Comparison of ENCODE assay signal across 9 cellular contexts in the genomic region with DNA sequence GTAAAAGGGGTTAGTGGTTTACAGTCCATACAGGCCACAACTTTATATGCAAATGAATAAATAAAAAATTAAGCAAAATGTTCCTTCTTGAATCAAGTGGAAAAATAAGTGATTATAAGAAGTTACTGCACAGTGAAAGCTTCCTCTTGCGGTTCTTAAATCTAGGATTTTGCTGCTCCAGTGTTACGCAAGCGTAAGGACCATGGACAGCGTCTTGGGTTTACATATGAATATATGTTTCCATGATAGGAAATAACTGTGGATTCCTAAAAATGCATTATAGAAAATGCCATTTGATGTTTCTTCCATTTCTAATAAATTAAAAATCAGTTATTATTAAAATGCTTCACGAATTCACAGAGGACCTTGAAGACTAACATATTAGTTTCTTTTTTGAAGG.
DNase-seq lines count a peak whose midpoint lies in the region; ATAC-seq and TF ChIP-seq lines count a peak whose summit lies in the region.
"Had no signal": no experiment of that assay in that cellular context is flagged by ENCODE, and none has a peak within 500 bp of the region (broad histone marks: within the 10 kb centered on the region; RNA-seq: fewer than 3 reads in every experiment).

No MANE protein-coding gene starts in this region.

- CTCF ChIA-PET in activated CD4-positive, alpha-beta memory T cell treated with anti-CD3 and anti-CD28 coated beads for 36 hours (lab: Charles Lee) = no interaction called here

- no peak for ATAC-seq in GM18861 (IDR thresholded peaks at IDR 0.05; ENCODE audit: unreplicated experiment)
- ATAC-seq: esophagus mucosa had no signal

- H3K27me3 ChIP-seq in hepatocyte = no peaks in the 10 kb centered on the region

- no peaks in the 10 kb centered on the region for H4K20me1 ChIP-seq in hepatocyte (ENCODE audit: insufficient read depth, poor library complexity, severe bottlenecking)

- H3K36me3 ChIP-seq in hepatocyte (replicated peaks; ENCODE audit: insufficient read depth, low read depth) = no peaks in the 10 kb centered on the region

- no peak overlapping the region for H3K4me3 ChIP-seq in hepatocyte

- in situ Hi-C loops in Caki2 (cut with HindIII; ENCODE audit: low pct_unique_long_range_greater_than_20kb, low sequenced_read_pairs) = no loop called here

- H3K9me3 Mint-ChIP-seq in activated CD4-positive, alpha-beta memory T cell treated with anti-CD3 and anti-CD28 coated beads for 36 hours = no peaks in the 10 kb centered on the region

- 50% methylated on average over 5 of the region's 5 CpGs for WGBS in hepatocyte (ENCODE audit: low lambda C conversion rate, missing lambda C conversion rate)

- peak; percentile 8 for DNase-seq in Caki2 (ENCODE audit: low read depth)
- peak; percentile 31 for DNase-seq in LHCN-M2 (ENCODE audit: low read depth)
- DNase-seq in activated CD4-positive, alpha-beta memory T cell treated with anti-CD3 and anti-CD28 coated beads for 36 hours = peak; percentile 25
- DNase-seq in hepatocyte (ENCODE audit: low spot score) = peak; percentile 86
- DNase-seq in NCI-H1092 treated with DMSO at 0.1 percent for 48 hours (lab: John Stamatoyannopoulos, UW) = no peak
- DNase-seq in NCI-H82 treated with DMSO at 0.1 percent for 48 hours (lab: John Stamatoyannopoulos, UW; ENCODE audit: unreplicated experiment) = no peak
- DNase-seq in DMS79 treated with DMSO at 0.1 percent for 48 hours (lab: John Stamatoyannopoulos, UW) = no peak

- no peak overlapping the region for H3K4me3 Mint-ChIP-seq in activated CD4-positive, alpha-beta memory T cell treated with anti-CD3 and anti-CD28 coated beads for 36 hours

- no peak overlapping the region for H3K4me2 ChIP-seq in hepatocyte

- no peaks in the 10 kb centered on the region for H3K9me2 ChIP-seq in hepatocyte (replicated peaks; ENCODE audit: insufficient read depth)

- TF ChIP-seq CTCF in hepatocyte (IDR thresholded peaks at IDR 0.05; ENCODE audit: poor library complexity) = no peak

- intact Hi-C loops in activated CD4-positive, alpha-beta memory T cell treated with anti-CD3 and anti-CD28 coated beads for 36 hours (cut with micrococcal nuclease) = no loop called here

- H3K4me1 Mint-ChIP-seq in activated CD4-positive, alpha-beta memory T cell treated with anti-CD3 and anti-CD28 coated beads for 36 hours (ENCODE audit: low read depth) = no peaks in the 10 kb centered on the region

- no peaks in the 10 kb centered on the region for H3K36me3 Mint-ChIP-seq in activated CD4-positive, alpha-beta memory T cell treated with anti-CD3 and anti-CD28 coated beads for 36 hours

- H3K4me1 ChIP-seq in hepatocyte (ENCODE audit: insufficient read depth) = no peaks in the 10 kb centered on the region

- H3K27me3 Mint-ChIP-seq in activated CD4-positive, alpha-beta memory T cell treated with anti-CD3 and anti-CD28 coated beads for 36 hours = no peaks in the 10 kb centered on the region

- H3K27ac Mint-ChIP-seq in activated CD4-positive, alpha-beta memory T cell treated with anti-CD3 and anti-CD28 coated beads for 36 hours = no peak overlapping the region

- POLR2A ChIA-PET in activated CD4-positive, alpha-beta memory T cell treated with anti-CD3 and anti-CD28 coated beads for 36 hours (lab: Charles Lee) = no interaction called here

- H3K27ac ChIP-seq in hepatocyte = no peak overlapping the region

- no peaks in the 10 kb centered on the region for H3K9me3 ChIP-seq in hepatocyte (ENCODE audit: low read depth)

- no peaks in the 10 kb centered on the region for H3K79me2 ChIP-seq in hepatocyte

- H2AFZ ChIP-seq in hepatocyte = no peak overlapping the region

Comparison
In these comparisons a context has a peak if more than half of its experiments do, and no peak if none do; other contexts are left out.
1. DNase-seq: peak in Caki2 (single experiment), LHCN-M2 (single experiment), activated CD4-positive, alpha-beta memory T cell treated with anti-CD3 and anti-CD28 coated beads for 36 hours (single experiment) and hepatocyte (single experiment); none in NCI-H1092 treated with DMSO at 0.1 percent for 48 hours (single experiment), NCI-H82 treated with DMSO at 0.1 percent for 48 hours (single experiment) and DMS79 treated with DMSO at 0.1 percent for 48 hours (single experiment).